Comparison of ENCODE assay signal across 23 cellular contexts in the genomic region with DNA sequence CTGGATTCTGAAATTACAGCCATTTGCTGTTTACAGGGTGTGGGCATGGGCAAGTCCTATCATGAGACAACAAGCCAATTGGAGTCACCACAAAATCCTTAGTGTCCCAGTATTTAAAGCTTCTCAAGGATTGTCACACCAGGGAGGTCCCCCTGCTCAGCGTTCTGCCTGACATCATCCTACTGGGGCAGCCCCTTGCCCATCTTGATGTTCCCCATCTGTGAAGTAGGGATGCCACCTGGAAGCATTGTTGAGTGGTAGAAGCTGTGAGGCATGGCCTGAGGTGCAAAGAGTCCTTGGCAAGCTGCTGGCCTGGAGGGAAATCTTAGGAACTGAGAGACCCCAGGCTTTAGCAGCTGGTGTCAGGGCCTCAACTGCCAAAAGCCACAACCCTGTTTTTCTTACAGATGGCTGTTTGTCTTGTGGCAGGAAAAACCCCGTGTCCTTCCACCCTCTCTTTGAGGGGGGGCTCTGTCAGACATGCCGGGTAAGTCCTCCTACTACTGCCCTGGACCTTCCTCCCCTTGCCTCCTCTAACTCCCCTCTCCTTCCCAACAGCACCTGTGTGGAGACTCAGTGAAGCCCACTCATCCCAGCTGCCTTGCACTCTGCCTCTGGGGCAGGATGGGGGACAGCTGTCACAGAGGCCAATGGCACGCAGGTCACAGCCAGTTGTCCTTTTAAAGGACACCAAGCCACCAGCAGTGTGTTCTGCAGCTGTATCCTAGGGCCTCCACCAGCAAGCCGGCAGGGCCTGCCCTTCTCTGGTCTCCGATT. TPM values are rescaled to one million over a fixed set of nuclear protein-coding genes. Genes with fewer than 3 reads are reported as not detected.
DNase-seq lines count a peak whose midpoint lies in the region; ATAC-seq and TF ChIP-seq lines count a peak whose summit lies in the region.
"Had no signal": no experiment of that assay in that cellular context is flagged by ENCODE, and none has a peak within 500 bp of the region (broad histone marks: within the 10 kb centered on the region; RNA-seq: fewer than 3 reads in every experiment).

No MANE protein-coding gene starts in this region.

- H3K9me3 ChIP-seq in aorta (ENCODE audit: control insufficient read depth, low read length) = no peaks in the 10 kb centered on the region
- H3K9me3 ChIP-seq: adrenal gland, gastrocnemius medialis, sigmoid colon, SK-N-SH, tibial nerve had no signal

- no peak overlapping the region for H3K4me3 Mint-ChIP-seq in stimulated activated naive CD8-positive, alpha-beta T cell treated with anti-CD3 and anti-CD28 coated beads, Interleukin-15, Interleukin-2, amounts not matched to agents 100 ng/mL and 50 ng/mL, for 24 hours
- H3K4me3 Mint-ChIP-seq in T-cell = peak overlapping the region in 2 of 3 donors; percentile 25 to 50
- H3K4me3 Mint-ChIP-seq in glutamatergic neuron (ENCODE audit: unreplicated experiment) = no peak overlapping the region

- H3K4me1 ChIP-seq in aorta (ENCODE audit: control insufficient read depth in 1 of 2, insufficient read depth in 2 of 2, low read length in 2 of 2) = no peaks in the 10 kb centered on the region
- H3K4me1 ChIP-seq: adrenal gland, gastrocnemius medialis, parathyroid adenoma, sigmoid colon had no signal

- H3K36me3 Mint-ChIP-seq in stimulated activated naive CD8-positive, alpha-beta T cell treated with anti-CD3 and anti-CD28 coated beads, Interleukin-15, Interleukin-2, amounts not matched to agents 100 ng/mL and 50 ng/mL, for 24 hours (ENCODE audit: low read depth) = no peaks in the 10 kb centered on the region
- H3K36me3 Mint-ChIP-seq in T-cell (no peaks in the 10 kb centered on the region), glutamatergic neuron (ENCODE audit: unreplicated experiment) (peaks cover 5% of the 10 kb centered on the region)
- H3K36me3 Mint-ChIP-seq: naive B cell had no signal

- CTCF ChIA-PET in T-cell (lab: Charles Lee) = no interaction called here

- no peak for ATAC-seq in stimulated activated naive CD8-positive, alpha-beta T cell treated with anti-CD3 and anti-CD28 coated beads, Interleukin-15, Interleukin-2, amounts not matched to agents 100 U/mL and 50 U/mL, for 24 hours
- ATAC-seq in T-cell (replicated peaks in 1 of 4) = no peak
- no peak for ATAC-seq in aorta (ENCODE audit: low FRiP score)
- ATAC-seq in HG02763 (IDR thresholded peaks at IDR 0.05; ENCODE audit: unreplicated experiment) = no peak
- no peak for ATAC-seq in GM19467 (IDR thresholded peaks at IDR 0.05; ENCODE audit: unreplicated experiment)

- no peak for DNase-seq in stimulated activated naive CD8-positive, alpha-beta T cell treated with anti-CD3 and anti-CD28 coated beads, Interleukin-15, Interleukin-2, amounts not matched to agents 100 U/mL and 50 U/mL, for 24 hours
- DNase-seq in T-cell = no peak
- DNase-seq in glutamatergic neuron = no peak
- no peak for DNase-seq in aorta
- no peak for DNase-seq in NCI-H510A treated with DMSO at 0.1 percent for 48 hours (lab: John Stamatoyannopoulos, UW)
- DNase-seq: adrenal gland; caudate nucleus; DMS79; gastrocnemius medialis; Kasumi-1; kidney; mammary epithelial cell; naive B cell; NCI-H187; NCI-H446; sigmoid colon; SK-N-SH; stimulated activated naive CD4-positive, alpha-beta T cell had no signal

- intact Hi-C loops in aorta (cut with DNase I) = loop anchor here in 1 of 2 donors (10.0 kb wide), 1 partner anchor 498 kb away; no protein-coding TSS in a partner anchor

- H3K27me3 Mint-ChIP-seq in stimulated activated naive CD8-positive, alpha-beta T cell treated with anti-CD3 and anti-CD28 coated beads, Interleukin-15, Interleukin-2, amounts not matched to agents 100 ng/mL and 50 ng/mL, for 24 hours = no peaks in the 10 kb centered on the region
- H3K27me3 Mint-ChIP-seq in T-cell (no peaks in the 10 kb centered on the region), glutamatergic neuron (ENCODE audit: unreplicated experiment) (no peaks in the 10 kb centered on the region)
- H3K27me3 Mint-ChIP-seq: naive B cell had no signal

- H3K27ac Mint-ChIP-seq in stimulated activated naive CD8-positive, alpha-beta T cell treated with anti-CD3 and anti-CD28 coated beads, Interleukin-15, Interleukin-2, amounts not matched to agents 100 ng/mL and 50 ng/mL, for 24 hours = peak overlapping the region; percentile 58
- H3K27ac Mint-ChIP-seq in T-cell (peak overlapping the region; percentile 55 to 82), glutamatergic neuron (ENCODE audit: unreplicated experiment) (peak overlapping the region; percentile 71)

- H3K27me3 ChIP-seq in aorta (ENCODE audit: control insufficient read depth in 1 of 2, insufficient read depth in 2 of 2, low read length in 1 of 2) = no peaks in the 10 kb centered on the region
- H3K27me3 ChIP-seq: adrenal gland, gastrocnemius medialis, sigmoid colon, tibial nerve had no signal

- TF ChIP-seq CTCF in glutamatergic neuron (IDR thresholded peaks at IDR 0.05; ENCODE audit: partially characterized antibody, unreplicated experiment) = no peak

- no peaks in the 10 kb centered on the region for H3K9me3 Mint-ChIP-seq in stimulated activated naive CD8-positive, alpha-beta T cell treated with anti-CD3 and anti-CD28 coated beads, Interleukin-15, Interleukin-2, amounts not matched to agents 100 ng/mL and 50 ng/mL, for 24 hours
- H3K9me3 Mint-ChIP-seq in T-cell (no peaks in the 10 kb centered on the region), glutamatergic neuron (ENCODE audit: unreplicated experiment) (peaks cover 7% of the 10 kb centered on the region)
- H3K9me3 Mint-ChIP-seq: naive B cell had no signal

- no peak overlapping the region for H3K4me3 ChIP-seq in aorta (ENCODE audit: low read length in 2 of 2)
- H3K4me3 ChIP-seq: adrenal gland, gastrocnemius medialis, sigmoid colon, tibial nerve had no signal

- 75 to 78% methylated on average over 6 of the region's 6 CpGs for WGBS in aorta, 2 donors

- H3K4me1 Mint-ChIP-seq in stimulated activated naive CD8-positive, alpha-beta T cell treated with anti-CD3 and anti-CD28 coated beads, Interleukin-15, Interleukin-2, amounts not matched to agents 100 ng/mL and 50 ng/mL, for 24 hours (ENCODE audit: low read depth) = peaks cover 44% of the 10 kb centered on the region
- H3K4me1 Mint-ChIP-seq in T-cell (peaks cover 48 to 56% (median 55%) of the 10 kb centered on the region in 3 donors), glutamatergic neuron (ENCODE audit: low read depth, unreplicated experiment) (peaks cover 16% of the 10 kb centered on the region)

- POLR2A ChIA-PET in T-cell (lab: Charles Lee) = interaction anchor here in 1 of 2 donors (0.6 kb wide), 1 partner anchor 28 kb away, joined by 5 read pairs; no protein-coding TSS in a partner anchor

- no peak overlapping the region for H3K27ac ChIP-seq in aorta (ENCODE audit: low read depth in 1 of 2, low read length in 2 of 2)
- H3K27ac ChIP-seq: adrenal gland, gastrocnemius medialis, parathyroid adenoma, sigmoid colon, tibial nerve had no signal

- H3K36me3 ChIP-seq in aorta (ENCODE audit: control insufficient read depth in 1 of 2, insufficient read depth in 2 of 2, low read length in 1 of 2) = no peaks in the 10 kb centered on the region
- H3K36me3 ChIP-seq: adrenal gland, gastrocnemius medialis had no signal

RNA-seq across cellular contexts. Expression of gene MAPRE1, which starts 23.2 kb away (rescaled TPM):
- 100 to 1,000 TPM in 1 of 5 donors, 10 to 100 TPM in 4; 67.9 to 104 (median 77.8) TPM for total RNA-seq in T-cell
- total RNA-seq in glutamatergic neuron (ENCODE audit: unreplicated experiment) = 232 TPM
- 100 to 1,000 TPM in 1 of 2 donors, 10 to 100 TPM in 1; 83.1 to 132 TPM for total RNA-seq in aorta
- 10 to 100 TPM; 48.4 to 83.4 TPM for polyA plus RNA-seq in aorta

RNA-seq across cellular contexts. Expression of gene DNMT3B, which starts 34.4 kb away (rescaled TPM):
- 1 to 10 TPM in 2 of 5 donors, under 1 TPM in 3; 0.56 to 1.7 (median 0.95) TPM for total RNA-seq in T-cell
- 29.0 TPM for total RNA-seq in glutamatergic neuron (ENCODE audit: unreplicated experiment)
- total RNA-seq in aorta = 1 to 10 TPM in 1 of 2 donors, under 1 TPM in 1; 0.71 to 1.9 TPM
- polyA plus RNA-seq in aorta = under 1 TPM; 0.25 to 0.79 TPM

RNA-seq across cellular contexts. Expression of gene COMMD7, which starts 53.3 kb away (rescaled TPM):
- total RNA-seq in T-cell (10 to 100 TPM; 35.5 to 48.1 (median 37.4) TPM), glutamatergic neuron (ENCODE audit: unreplicated experiment) (71.5 TPM), aorta (10 to 100 TPM; 37.5 to 39.0 TPM)
- polyA plus RNA-seq in aorta = 10 to 100 TPM; 63.1 to 66.9 TPM

Comparison
In these comparisons a context has a peak if more than half of its experiments do, and no peak if none do; other contexts are left out.
1. H3K4me3 Mint-ChIP-seq: peak in T-cell (2 of 3); none in stimulated activated naive CD8-positive, alpha-beta T cell treated with anti-CD3 and anti-CD28 coated beads, Interleukin-15, Interleukin-2, amounts not matched to agents 100 ng/mL and 50 ng/mL, for 24 hours (single experiment) and glutamatergic neuron (single experiment).
2. RNA of gene DNMT3B, which starts 34.4 kb away (total RNA-seq): 29.0 TPM in glutamatergic neuron (single experiment); 0.71 to 1.9 TPM in aorta and 0.56 to 1.7 TPM in T-cell; every median in the first group is over 10 times any median in the second.
3. Peak in every context shown above with its lines, with median percentiles within 50 percentile points of each other: H3K27ac Mint-ChIP-seq.